21 cellular contexts compared by ENCODE assay signal in genomic region chr12:95022477-95022876, GRCh38. TPM values are rescaled to one million over a fixed set of nuclear protein-coding genes. Genes with fewer than 3 reads are reported as not detected.
A peak's percentile ranks its signal among the peaks of the same experiment; 100 is the strongest.
DNase-seq lines count a peak whose midpoint lies in the region; ATAC-seq, FAIRE-seq and TF ChIP-seq lines count a peak whose summit lies in the region.
"Had no signal": no experiment of that assay in that cellular context is flagged by ENCODE, and none has a peak within 500 bp of the region (broad histone marks: within the 10 kb centered on the region; RNA-seq: fewer than 3 reads in every experiment).

No MANE protein-coding gene starts in this region.

- DNase-seq in HepG2 (ENCODE audit: low spot score) (no peak), right lobe of liver (no peak), K562 (ENCODE audit: extremely low read depth in 1 of 4, low spot score in 3 of 4) (no peak), lower lobe of right lung (no peak), DMS114 treated with DMSO at 0.1 percent for 48 hours (lab: John Stamatoyannopoulos, UW; ENCODE audit: unreplicated experiment) (no peak)
- DNase-seq: CD4-positive, CD25-positive, alpha-beta regulatory T cell; COR-L47; GOT3; HCEC 1CT; IMR-90; MV-4-11; NCI-H1694; NCI-H2081 treated with DMSO at 0.1 percent for 48 hours; NCI-H69; T-helper 1 cell had no signal

- peaks cover 0 to 15% of the 10 kb centered on the region in 2 experiments; a peak in 3 of 5 replicates for H3K36me3 ChIP-seq in HepG2 (replicated peaks in 1 of 2; ENCODE audit: control insufficient read depth in 1 of 2, insufficient read depth in 2 of 2, low read length in 2 of 2)
- peaks cover 0 to 18% (median 2%) of the 10 kb centered on the region in 4 donors for H3K36me3 ChIP-seq in right lobe of liver
- H3K36me3 ChIP-seq in HEK293 (ENCODE audit: control insufficient read depth in 2 of 2, insufficient read depth in 1 of 2, low read length in 2 of 2): peaks cover 24 to 30% of the 10 kb centered on the region in 2 experiments
- peaks cover 8% of the 10 kb centered on the region; the same call in 1 of the 3 replicates for H3K36me3 ChIP-seq in K562 (ENCODE audit: control insufficient read depth, insufficient read depth, low read length)
- H3K36me3 ChIP-seq in lower lobe of right lung: peaks cover 66% of the 10 kb centered on the region

- H3K4me1 ChIP-seq in HepG2 (ENCODE audit: insufficient read depth, low read length) (no peaks in the 10 kb centered on the region), right lobe of liver (no peaks in the 10 kb centered on the region), HEK293 (ENCODE audit: control insufficient read depth, insufficient read depth, low read length) (no peaks in the 10 kb centered on the region), K562 (replicated peaks in 1 of 2; ENCODE audit: control insufficient read depth in 2 of 2, insufficient read depth in 2 of 2, low read length in 2 of 2) (no peaks in the 10 kb centered on the region), lower lobe of right lung (no peaks in the 10 kb centered on the region)

- H4K20me1 ChIP-seq in HepG2 (ENCODE audit: insufficient read depth, low read length) (no peaks in the 10 kb centered on the region), K562 (replicated peaks; ENCODE audit: control insufficient read depth, insufficient read depth, low read length) (no peaks in the 10 kb centered on the region)

- TF ChIP-seq CTCF in HepG2 (CRISPR knock-in tag; IDR thresholded peaks at IDR 0.05): no peak
- TF ChIP-seq CTCF in right lobe of liver (IDR thresholded peaks at IDR 0.05): no peak
- no peak for TF ChIP-seq CTCF in HEK293 (tag by site-specific recombination; IDR thresholded peaks at IDR 0.05)
- no peak for TF ChIP-seq CTCF in K562 (IDR thresholded peaks at IDR 0.05 in 2 of 3, conservative IDR thresholded peaks at IDR 0.05 in 1 of 3; ENCODE audit: insufficient read depth in 2 of 3, low read depth in 1 of 3, low read length in 3 of 3)
- no peak for TF ChIP-seq CTCF in lower lobe of right lung (IDR thresholded peaks at IDR 0.05)

- H3K27me3 ChIP-seq in HepG2 (ENCODE audit: control insufficient read depth in 1 of 2, insufficient read depth in 2 of 2, low read length in 2 of 2) (no peaks in the 10 kb centered on the region), right lobe of liver (no peaks in the 10 kb centered on the region), K562 (ENCODE audit: control insufficient read depth in 2 of 2, insufficient read depth in 2 of 2, low read length in 2 of 2) (no peaks in the 10 kb centered on the region), lower lobe of right lung (ENCODE audit: low read depth) (no peaks in the 10 kb centered on the region)

- H3K9me3 ChIP-seq in HepG2 (ENCODE audit: low read length): no peaks in the 10 kb centered on the region
- no peaks in the 10 kb centered on the region for H3K9me3 ChIP-seq in right lobe of liver
- H3K9me3 ChIP-seq in HEK293 (ENCODE audit: control insufficient read depth, insufficient read depth, low read depth, low read length): no peaks in the 10 kb centered on the region
- H3K9me3 ChIP-seq in K562 (replicated peaks; ENCODE audit: control insufficient read depth, insufficient read depth, low read depth, low read length): no peaks in the 10 kb centered on the region
- H3K9me3 ChIP-seq in lower lobe of right lung: no peaks in the 10 kb centered on the region

- H3K27ac ChIP-seq in HepG2 (ENCODE audit: extremely low read length, insufficient read depth, low read length) (no peak overlapping the region), right lobe of liver (no peak overlapping the region), HEK293 (ENCODE audit: extremely low read depth, low read depth, low read length) (no peak overlapping the region), K562 (ENCODE audit: extremely low read depth, low read depth, low read length) (no peak overlapping the region), lower lobe of right lung (no peak overlapping the region)

- BruUV-seq in HepG2 (replicated peaks; lab: Mats Ljungman, UMichigan) (no TSS peak), K562 (replicated peaks; lab: Mats Ljungman, UMichigan) (no TSS peak)

- H2AFZ ChIP-seq in HepG2 (ENCODE audit: low read length): no peak overlapping the region
- H2AFZ ChIP-seq in K562 (ENCODE audit: low read depth, low read length): no peak overlapping the region

- TF ChIP-seq POLR2A in HepG2 (IDR thresholded peaks at IDR 0.05; ENCODE audit: insufficient read depth in 1 of 2, low read depth in 2 of 2, low read length in 2 of 2) (no peak), right lobe of liver (IDR thresholded peaks at IDR 0.05) (no peak), K562 (conservative IDR thresholded peaks at IDR 0.05) (no peak)

- in situ Hi-C loops in HepG2 (cut with HindIII; ENCODE audit: extremely low pct_ligation_motif_present, low pct_unique_long_range_greater_than_20kb) (no loop called here), K562 (cut with MboI) (no loop called here)

- H3K4me2 ChIP-seq in HepG2 (ENCODE audit: low read depth, low read length) (no peak overlapping the region), K562 (ENCODE audit: insufficient read depth, low read length) (no peak overlapping the region)

- no peak for FAIRE-seq in HepG2 (lab: Jason Lieb, UNC)
- FAIRE-seq in K562 (lab: Jason Lieb, UNC): no peak
- FAIRE-seq: GM12892, GM18507, HTR-8/SVneo had no signal

- H3K4me3 ChIP-seq in HepG2 (replicated peaks in 1 of 3; ENCODE audit: insufficient read depth in 1 of 3, low read depth in 2 of 3, low read length in 3 of 3) (no peak overlapping the region), right lobe of liver (no peak overlapping the region), HEK293 (ENCODE audit: low read depth, low read length) (no peak overlapping the region), K562 (no peak overlapping the region), lower lobe of right lung (no peak overlapping the region)

- POLR2A ChIA-PET in HepG2 (lab: Yijun Ruan, JAX) (no interaction called here), HEK293 (lab: Yijun Ruan, JAX) (no interaction called here), K562 (lab: Yijun Ruan, JAX) (no interaction called here)

- intact Hi-C loops in HepG2 (cut with micrococcal nuclease; ENCODE audit: unreplicated experiment) (no loop called here), right lobe of liver (cut with DNase I) (no loop called here), K562 (cut with micrococcal nuclease) (no loop called here), lower lobe of right lung (cut with DNase I) (no loop called here)

- no peaks in the 10 kb centered on the region for H3K9me1 ChIP-seq in K562 (ENCODE audit: control insufficient read depth, insufficient read depth, low read length)

- H3K9ac ChIP-seq in HepG2 (ENCODE audit: insufficient read depth, low read depth, low read length) (no peak overlapping the region), K562 (ENCODE audit: insufficient read depth in 1 of 2, low read depth in 2 of 2, low read length in 2 of 2) (no peak overlapping the region)

- WGBS in HepG2 (ENCODE audit: low lambda C conversion rate): 91% methylated on average over 2 of the region's 2 CpGs
- WGBS in right lobe of liver (ENCODE audit: insufficient coverage, low coverage, low lambda C conversion rate, missing lambda C conversion rate): 90% methylated on average over 2 of the region's 2 CpGs
- WGBS in K562 (ENCODE audit: insufficient coverage, low coverage, missing lambda C conversion rate): 82% methylated on average over 1 of the region's 2 CpGs

- TF ChIP-seq RAD21 in HepG2 (CRISPR knock-in tag; IDR thresholded peaks at IDR 0.05): no peak
- no peak for TF ChIP-seq RAD21 in K562 (CRISPR knock-in tag; conservative IDR thresholded peaks at IDR 0.05 in 1 of 2, IDR thresholded peaks at IDR 0.05 in 1 of 2)

- H3K79me2 ChIP-seq in HepG2 (ENCODE audit: insufficient read depth, low read length) (no peaks in the 10 kb centered on the region), K562 (ENCODE audit: control insufficient read depth, insufficient read depth, low read length) (no peaks in the 10 kb centered on the region)

- CTCF ChIA-PET in HepG2 (lab: Yijun Ruan, JAX; ENCODE audit: low intra/inter-chr PET ratio, low total read pairs) (no interaction called here), HEK293 (lab: Yijun Ruan, JAX) (interaction anchor here (0.7 kb wide), 1 partner anchor 13 kb away, joined by 3 read pairs; no protein-coding TSS in a partner anchor), K562 (lab: Yijun Ruan, JAX; ENCODE audit: low intra/inter-chr PET ratio) (no interaction called here)

- TF ChIP-seq EP300 in HepG2 (IDR thresholded peaks at IDR 0.05; ENCODE audit: low read depth in 2 of 2, low read length in 2 of 2): no peak
- TF ChIP-seq EP300 in HepG2 (CRISPR knock-in tag; IDR thresholded peaks at IDR 0.05; ENCODE audit: borderline replicate concordance): no peak
- no peak for TF ChIP-seq EP300 in K562 (IDR thresholded peaks at IDR 0.05; ENCODE audit: low read length)

- ATAC-seq in HepG2: peak; percentile 48; the same call in 2 of the 3 replicates
- ATAC-seq in right lobe of liver: no peak
- peak; percentile 64 for ATAC-seq in K562
- no peak for ATAC-seq in lower lobe of right lung
- ATAC-seq in GM21529 (IDR thresholded peaks at IDR 0.05; ENCODE audit: unreplicated experiment): no peak
- ATAC-seq: Panc1 had no signal

RNA-seq across cellular contexts. Expression of gene NDUFA12, which starts 19.0 kb away (rescaled TPM):
- 173 and 223 TPM in 2 replicates for total RNA-seq in HepG2 (2016; rRNA removed; fragmentation: Illumina TruSeq; extraction: Trizol)
- total RNA-seq in HepG2 (2016; cell fraction: cytosol; rRNA removed; fragmentation: Illumina TruSeq; extraction: Trizol; ENCODE audit: low read depth): 70.6 and 71.7 TPM in 2 replicates
- 171 and 217 TPM in 2 replicates for total RNA-seq in HepG2 (2016; cell fraction: insoluble cytoplasmic fraction; rRNA removed; fragmentation: Illumina TruSeq; extraction: Trizol)
- 52.8 and 57.6 TPM in 2 replicates for total RNA-seq in HepG2 (2016; cell fraction: membrane; rRNA removed; fragmentation: Illumina TruSeq; extraction: Trizol)
- 58.0 and 61.1 TPM in 2 replicates for total RNA-seq in HepG2 (2016; cell fraction: nucleus; rRNA removed; fragmentation: Illumina TruSeq; extraction: Trizol)
- 85.2 and 101 TPM in 2 replicates for polyA plus RNA-seq in HepG2 (2011; rRNA removed)
- polyA plus RNA-seq in HepG2 (2011; cell fraction: cytosol; rRNA removed): 83.8 and 130 TPM in 2 replicates
- polyA plus RNA-seq in HepG2 (2011; cell fraction: nucleus; rRNA removed): 18.3 and 23.8 TPM in 2 replicates
- polyA plus RNA-seq in HepG2 (2012): 92.3 and 139 TPM in 2 replicates
- 56.5 and 60.4 TPM in 2 replicates for polyA plus RNA-seq in HepG2 (2016; cell fraction: cytosol; fragmentation: Illumina TruSeq; extraction: Trizol; ENCODE audit: low read depth)
- 239 and 243 TPM in 2 replicates for polyA plus RNA-seq in HepG2 (2016; cell fraction: insoluble cytoplasmic fraction; fragmentation: Illumina TruSeq; extraction: Trizol; ENCODE audit: low read depth)
- 52.1 and 54.3 TPM in 2 replicates for polyA plus RNA-seq in HepG2 (2016; cell fraction: membrane; fragmentation: Illumina TruSeq; extraction: Trizol; ENCODE audit: low read depth)
- 86.3 and 99.3 TPM in 2 replicates for polyA plus RNA-seq in HepG2 (2016; cell fraction: nucleus; fragmentation: Illumina TruSeq; extraction: Trizol; ENCODE audit: insufficient read depth, low read depth)
- 19.0 and 44.0 TPM in 2 replicates for polyA minus RNA-seq in HepG2 (2011; rRNA and poly(A)+ RNA removed; ENCODE audit: low replicate concordance)
- polyA minus RNA-seq in HepG2 (2011; cell fraction: cytosol; rRNA and poly(A)+ RNA removed): 37.3 and 53.0 TPM in 2 replicates
- 19.1 and 19.7 TPM in 2 replicates for polyA minus RNA-seq in HepG2 (2011; cell fraction: nucleus; rRNA and poly(A)+ RNA removed)
- 10 to 100 TPM; 39.9 to 96.0 (median 51.3) TPM for total RNA-seq in right lobe of liver
- 13.4 and 22.9 TPM in 2 replicates for total RNA-seq in K562 (2011; cell fraction: chromatin; rRNA removed; ENCODE audit: low replicate concordance)
- total RNA-seq in K562 (2011; cell fraction: nucleolus; rRNA removed): 17.5 and 20.2 TPM in 2 replicates
- 25.4 and 30.2 TPM in 2 replicates for total RNA-seq in K562 (2011; cell fraction: nucleoplasm; rRNA removed)
- total RNA-seq in K562 (2014; rRNA removed): 115 and 178 TPM in 2 replicates
- 257 and 267 TPM in 2 replicates for total RNA-seq in K562 (2014; rRNA removed; fragmentation: Illumina TruSeq; extraction: Trizol)
- total RNA-seq in K562 (2015; rRNA removed; fragmentation: Illumina TruSeq; extraction: Trizol): 264 and 283 TPM in 2 replicates
- 149 and 163 TPM in 2 replicates for total RNA-seq in K562 (2021)
- polyA plus RNA-seq in K562 (2011; rRNA removed): 205 and 298 TPM in 2 replicates
- 158 and 263 TPM in 2 replicates for polyA plus RNA-seq in K562 (2011; cell fraction: cytosol; rRNA removed)
- polyA plus RNA-seq in K562 (2011; cell fraction: nucleus; rRNA removed): 54.9 and 90.7 TPM in 2 replicates
- 149 and 336 TPM in 2 replicates for polyA plus RNA-seq in K562 (2012)
- 344 and 367 TPM in 2 replicates for polyA plus RNA-seq in K562 (2014; fragmentation: Illumina TruSeq; extraction: Trizol)
- 100 to 1,000 TPM; 862 to 986 TPM for polyA plus RNA-seq in K562 (2014; fragmentation: Nextera tagmentation; extraction: Ambion mirVana)
- 200 and 224 TPM in 2 replicates for polyA plus RNA-seq in K562 (2014; rRNA removed)
- polyA minus RNA-seq in K562 (2011; rRNA and poly(A)+ RNA removed): 168 and 184 TPM in 2 replicates
- polyA minus RNA-seq in K562 (2011; cell fraction: cytosol; rRNA and poly(A)+ RNA removed): 69.4 and 75.6 TPM in 2 replicates
- 13.5 and 28.2 TPM in 2 replicates for polyA minus RNA-seq in K562 (2011; cell fraction: nucleus; rRNA and poly(A)+ RNA removed)
- 65.0 TPM for total RNA-seq in lower lobe of right lung

RNA-seq across cellular contexts. Expression of gene NR2C1, which starts 50.9 kb away (rescaled TPM):
- total RNA-seq in HepG2 (2016; rRNA removed; fragmentation: Illumina TruSeq; extraction: Trizol) (22.4 and 38.0 TPM in 2 replicates), right lobe of liver (10 to 100 TPM; 19.0 to 40.2 (median 21.1) TPM), K562 (2014; rRNA removed) (25.3 and 28.8 TPM in 2 replicates), K562 (2014; rRNA removed; fragmentation: Illumina TruSeq; extraction: Trizol) (35.1 and 35.6 TPM in 2 replicates), K562 (2015; rRNA removed; fragmentation: Illumina TruSeq; extraction: Trizol) (35.9 and 39.7 TPM in 2 replicates), K562 (2021) (27.6 and 27.9 TPM in 2 replicates), lower lobe of right lung (38.2 TPM)
- 9.2 and 13.5 TPM in 2 replicates for total RNA-seq in HepG2 (2016; cell fraction: cytosol; rRNA removed; fragmentation: Illumina TruSeq; extraction: Trizol; ENCODE audit: low read depth)
- 22.1 and 42.2 TPM in 2 replicates for total RNA-seq in HepG2 (2016; cell fraction: insoluble cytoplasmic fraction; rRNA removed; fragmentation: Illumina TruSeq; extraction: Trizol)
- total RNA-seq in HepG2 (2016; cell fraction: membrane; rRNA removed; fragmentation: Illumina TruSeq; extraction: Trizol): 16.3 and 20.0 TPM in 2 replicates
- total RNA-seq in HepG2 (2016; cell fraction: nucleus; rRNA removed; fragmentation: Illumina TruSeq; extraction: Trizol): 76.0 and 92.9 TPM in 2 replicates
- polyA plus RNA-seq in HepG2 (2011; rRNA removed) (51.9 and 70.8 TPM in 2 replicates), K562 (2011; rRNA removed) (42.4 and 47.3 TPM in 2 replicates), K562 (2014; fragmentation: Illumina TruSeq; extraction: Trizol) (35.7 and 41.1 TPM in 2 replicates), K562 (2014; fragmentation: Nextera tagmentation; extraction: Ambion mirVana) (10 to 100 TPM in 1 of 2 experiments, 1 to 10 TPM in 1; 8.5 to 12.8 TPM), K562 (2014; rRNA removed) (36.2 and 37.9 TPM in 2 replicates)
- polyA plus RNA-seq in HepG2 (2011; cell fraction: cytosol; rRNA removed): 7.6 and 9.8 TPM in 2 replicates
- 162 and 180 TPM in 2 replicates for polyA plus RNA-seq in HepG2 (2011; cell fraction: nucleus; rRNA removed)
- polyA plus RNA-seq in HepG2 (2012): 33.8 and 37.1 TPM in 2 replicates
- 4.2 and 5.3 TPM in 2 replicates for polyA plus RNA-seq in HepG2 (2016; cell fraction: cytosol; fragmentation: Illumina TruSeq; extraction: Trizol; ENCODE audit: low read depth)
- 23.4 and 31.6 TPM in 2 replicates for polyA plus RNA-seq in HepG2 (2016; cell fraction: insoluble cytoplasmic fraction; fragmentation: Illumina TruSeq; extraction: Trizol; ENCODE audit: low read depth)
- 9.1 and 10.3 TPM in 2 replicates for polyA plus RNA-seq in HepG2 (2016; cell fraction: membrane; fragmentation: Illumina TruSeq; extraction: Trizol; ENCODE audit: low read depth)
- 171 and 181 TPM in 2 replicates for polyA plus RNA-seq in HepG2 (2016; cell fraction: nucleus; fragmentation: Illumina TruSeq; extraction: Trizol; ENCODE audit: insufficient read depth, low read depth)
- polyA minus RNA-seq in HepG2 (2011; rRNA and poly(A)+ RNA removed; ENCODE audit: low replicate concordance): 11.6 and 19.3 TPM in 2 replicates
- polyA minus RNA-seq in HepG2 (2011; cell fraction: cytosol; rRNA and poly(A)+ RNA removed): 8.0 and 12.1 TPM in 2 replicates
- 93.5 and 96.8 TPM in 2 replicates for polyA minus RNA-seq in HepG2 (2011; cell fraction: nucleus; rRNA and poly(A)+ RNA removed)
- total RNA-seq in K562 (2011; cell fraction: chromatin; rRNA removed; ENCODE audit: low replicate concordance): 55.0 and 149 TPM in 2 replicates
- 27.5 and 31.3 TPM in 2 replicates for total RNA-seq in K562 (2011; cell fraction: nucleolus; rRNA removed)
- 43.5 and 64.3 TPM in 2 replicates for total RNA-seq in K562 (2011; cell fraction: nucleoplasm; rRNA removed)
- polyA plus RNA-seq in K562 (2011; cell fraction: cytosol; rRNA removed): 5.9 and 14.0 TPM in 2 replicates
- polyA plus RNA-seq in K562 (2011; cell fraction: nucleus; rRNA removed): 90.9 and 143 TPM in 2 replicates
- 16.7 and 26.9 TPM in 2 replicates for polyA plus RNA-seq in K562 (2012)
- 30.1 and 36.1 TPM in 2 replicates for polyA minus RNA-seq in K562 (2011; rRNA and poly(A)+ RNA removed)
- 11.6 and 17.8 TPM in 2 replicates for polyA minus RNA-seq in K562 (2011; cell fraction: cytosol; rRNA and poly(A)+ RNA removed)
- 34.3 and 57.3 TPM in 2 replicates for polyA minus RNA-seq in K562 (2011; cell fraction: nucleus; rRNA and poly(A)+ RNA removed)

Comparison
In these comparisons a context has a peak if more than half of its experiments do, and no peak if none do; other contexts are left out.
1. ATAC-seq: peak in HepG2 (single experiment) and K562 (single experiment); none in right lobe of liver (0 of 4), lower lobe of right lung (0 of 2) and GM21529 (single experiment).